Comparison of ENCODE assay signal across 8 cellular contexts in the genomic region with DNA sequence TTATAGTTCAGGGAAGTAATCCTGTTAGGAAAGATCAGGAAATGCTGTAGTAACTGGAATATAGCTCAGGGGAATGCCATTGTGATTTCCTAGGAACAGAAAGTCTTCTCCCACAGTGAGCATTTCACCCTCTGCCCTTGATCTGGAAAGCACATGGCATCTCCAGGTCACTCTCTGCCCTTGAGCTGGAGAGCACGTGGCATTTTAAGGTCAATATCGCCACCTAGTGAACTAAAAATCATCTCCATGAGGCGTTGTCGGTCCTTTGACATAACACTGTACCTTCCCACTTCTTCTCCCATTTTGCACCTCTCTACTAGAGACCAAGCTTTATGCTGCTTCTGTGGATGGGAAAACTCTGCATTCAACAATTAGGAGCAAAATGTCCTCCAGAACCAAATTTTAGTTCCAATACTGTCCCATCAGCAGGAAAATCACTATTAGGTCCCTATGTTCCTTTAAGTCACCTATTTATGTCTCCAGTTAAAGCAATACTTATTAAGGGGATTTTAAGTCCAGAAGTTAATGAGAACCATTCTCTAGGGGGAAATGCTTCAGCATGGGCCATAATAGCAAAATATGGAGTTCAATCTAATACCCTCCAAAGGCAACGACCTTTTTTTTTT. TPM values are rescaled to one million over a fixed set of nuclear protein-coding genes. Genes with fewer than 3 reads are reported as not detected.
DNase-seq lines count a peak whose midpoint lies in the region; ATAC-seq, FAIRE-seq and TF ChIP-seq lines count a peak whose summit lies in the region.

No MANE protein-coding gene starts in this region.

- H3K36me3 Mint-ChIP-seq in MCF 10A (ENCODE audit: insufficient read depth, unreplicated experiment), result peaks cover 6% of the 10 kb centered on the region

- TF ChIP-seq RAD21 in A549 (conservative IDR thresholded peaks at IDR 0.05 in 1 of 2, IDR thresholded peaks at IDR 0.05 in 1 of 2), result peak; percentile 89 to 95

- no peak for TF ChIP-seq EP300 in A549 (IDR thresholded peaks at IDR 0.05)

- 9% methylated on average over 5 of the region's 5 CpGs for WGBS in A549 (ENCODE audit: missing lambda C conversion rate)

- BruUV-seq in MCF 10A (replicated peaks; lab: Mats Ljungman, UMichigan), result no TSS peak

- DNase-seq in A549 (ENCODE audit: low read depth in 1 of 2, low spot score in 1 of 2) (peak; percentile 65 to 80), NCI-H1694 (lab: John Stamatoyannopoulos, UW) (peak; percentile 78), MCF 10A (ENCODE audit: unreplicated experiment) (peak; percentile 89)
- DNase-seq in stimulated activated CD4-positive, alpha-beta T cell treated with anti-CD3 and anti-CD28 coated beads, Interleukin-2, amount 100 ng/mL, for 4 hours (ENCODE audit: low read depth), result peak; percentile 12

- H3K9me3 ChIP-seq in A549, result no peaks in the 10 kb centered on the region

- POLR2A ChIA-PET in A549 (lab: Yijun Ruan, JAX), result interaction anchor here (0.5 to 0.6 kb wide), 3 partner anchors 10 to 99 kb away, joined by 3 read pairs; no protein-coding TSS in a partner anchor
- POLR2A ChIA-PET in MCF 10A (lab: Yijun Ruan, JAX), result interaction anchor here (0.6 to 3.2 kb wide), 13 partner anchors 28 to 798 kb away, joined by 3 to 11 read pairs (median 4); no protein-coding TSS in a partner anchor

- peaks cover 30% of the 10 kb centered on the region for H3K4me1 Mint-ChIP-seq in MCF 10A (ENCODE audit: insufficient read depth, unreplicated experiment)

- FAIRE-seq in A549 (lab: Jason Lieb, UNC), result no peak
- FAIRE-seq in islet of Langerhans (lab: Jason Lieb, UNC), result peak; percentile 75

- H3K27ac Mint-ChIP-seq in MCF 10A (ENCODE audit: low read depth, unreplicated experiment), result no peak overlapping the region

- no peaks in the 10 kb centered on the region for H3K4me1 ChIP-seq in A549

- intact Hi-C loops in MCF 10A (cut with micrococcal nuclease), result loop anchor here (1.0 to 10.0 kb wide), 7 partner anchors 55 to 705 kb away; partner anchors contain the start of gene GK5

- peak; percentile 82 for TF ChIP-seq CTCF in A549 (IDR thresholded peaks at IDR 0.05)
- peak; percentile 55 for TF ChIP-seq CTCF in GM12875 (IDR thresholded peaks at IDR 0.05; ENCODE audit: borderline replicate concordance, insufficient read depth, low read depth, low read length)
- peak; percentile 68 for TF ChIP-seq CTCF in MCF 10A (IDR thresholded peaks at IDR 0.05; ENCODE audit: unreplicated experiment)

- H3K4me3 ChIP-seq in A549 (no peak overlapping the region), GM12875 (ENCODE audit: low read depth, low read length) (no peak overlapping the region)

- CTCF ChIA-PET in A549 (lab: Yijun Ruan, JAX), result interaction anchor here (0.5 to 4.3 kb wide), 40 partner anchors 9 to 712 kb away, joined by 3 to 41 read pairs (median 4); partner anchors contain the start of gene RNF7
- CTCF ChIA-PET in MCF 10A (lab: Yijun Ruan, JAX), result interaction anchor here (0.6 to 6.6 kb wide), 42 partner anchors 8 to 734 kb away, joined by 3 to 74 read pairs (median 4); no protein-coding TSS in a partner anchor

- no peaks in the 10 kb centered on the region for H3K9me3 Mint-ChIP-seq in MCF 10A (ENCODE audit: unreplicated experiment)

- H3K4me3 Mint-ChIP-seq in MCF 10A (ENCODE audit: unreplicated experiment), result no peak overlapping the region

- no peak overlapping the region for H3K27ac ChIP-seq in A549

- H3K4me2 ChIP-seq in A549, result no peak overlapping the region

- no peak for TF ChIP-seq POLR2A in A549 (IDR thresholded peaks at IDR 0.05; ENCODE audit: low read length)

- ATAC-seq in A549, result peak; percentile 99
- ATAC-seq in HG02885 (IDR thresholded peaks at IDR 0.05; ENCODE audit: poor library complexity, unreplicated experiment), result peak; percentile 92
- ATAC-seq in SK-N-SH treated with all-trans-retinoic acid at 6 μM for 48 hours, result peak; percentile 100

- no peaks in the 10 kb centered on the region for H3K27me3 Mint-ChIP-seq in MCF 10A (ENCODE audit: insufficient read depth, unreplicated experiment)

TF ChIP-seq in A549, 52 proteins besides CTCF, POLR2A, EP300 and RAD21 (continues in another document):
- TF ChIP-seq FOXS1 (CRISPR knock-in tag; IDR thresholded peaks at IDR 0.05) (no peak), SMC3 (IDR thresholded peaks at IDR 0.05) (peak; percentile 79), ESRRA (IDR thresholded peaks at IDR 0.05; ENCODE audit: borderline replicate concordance, low read length) (peak; percentile 98), HEYL (CRISPR knock-in tag; IDR thresholded peaks at IDR 0.05) (no peak), USF2 (IDR thresholded peaks at IDR 0.05) (no peak), PBX3 (IDR thresholded peaks at IDR 0.05) (no peak), KDM5A (IDR thresholded peaks at IDR 0.05) (no peak), TFCP2L1 (CRISPR knock-in tag; IDR thresholded peaks at IDR 0.05) (no peak), MAFK (IDR thresholded peaks at IDR 0.05; ENCODE audit: partially characterized antibody) (peak; percentile 7), NPAS2 (CRISPR knock-in tag; IDR thresholded peaks at IDR 0.05; ENCODE audit: borderline replicate concordance) (no peak), JUN (IDR thresholded peaks at IDR 0.05) (no peak), HES2 (IDR thresholded peaks at IDR 0.05) (no peak)
- TF ChIP-seq, protein P1, sequence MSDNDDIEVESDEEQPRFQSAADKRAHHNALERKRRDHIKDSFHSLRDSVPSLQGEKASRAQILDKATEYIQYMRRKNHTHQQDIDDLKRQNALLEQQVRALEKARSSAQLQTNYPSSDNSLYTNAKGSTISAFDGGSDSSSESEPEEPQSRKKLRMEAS (IDR thresholded peaks at IDR 0.05), result peak; percentile 99

TF ChIP-seq in SK-N-SH treated with all-trans-retinoic acid at 6 μM for 48 hours, 23 proteins besides CTCF, POLR2A, EP300 and RAD21:
- no peak for TF ChIP-seq ARNTL (CRISPR knock-in tag; IDR thresholded peaks at IDR 0.05; ENCODE audit: borderline replicate concordance, low read depth)
- peak; percentile 44; the same call in 1 of the 2 replicates for TF ChIP-seq TCF4 (CRISPR knock-in tag; IDR thresholded peaks at IDR 0.05; ENCODE audit: borderline replicate concordance)

RNA-seq across cellular contexts. Expression of gene GK5, which starts 54.7 kb away (rescaled TPM):
- 13.2 and 18.1 TPM in 2 replicates for polyA plus RNA-seq in A549 (2011; rRNA removed)
- polyA plus RNA-seq in A549 (2012; cell fraction: cytosol; rRNA removed), result 2.6 and 2.9 TPM in 2 replicates
- polyA plus RNA-seq in A549 (2012; cell fraction: nucleus; rRNA removed), result 5.6 and 7.3 TPM in 2 replicates
- polyA plus RNA-seq in A549 (2017; fragmentation: RNase III; extraction: RNeasy Plus Mini Kit Qiagen cat#74134 plus additional on column Dnase treatment), result 6.9 to 7.5 TPM (median 7.0 TPM) in 3 replicates
- 5.8 and 6.2 TPM in 2 replicates for polyA minus RNA-seq in A549 (2011; rRNA and poly(A)+ RNA removed)
- 25.4 and 31.6 TPM in 2 replicates for total RNA-seq in MCF 10A (2022)

Comparison
In these comparisons a context has a peak if more than half of its experiments do, and no peak if none do; other contexts are left out.
1. DNase-seq: peak in every context shown above with its lines; median percentile 89 in MCF 10A; 78 in NCI-H1694; 72 in A549; 12 in stimulated activated CD4-positive, alpha-beta T cell treated with anti-CD3 and anti-CD28 coated beads, Interleukin-2, amount 100 ng/mL, for 4 hours.